Comparison of ENCODE assay signal across 20 cellular contexts in the genomic region with DNA sequence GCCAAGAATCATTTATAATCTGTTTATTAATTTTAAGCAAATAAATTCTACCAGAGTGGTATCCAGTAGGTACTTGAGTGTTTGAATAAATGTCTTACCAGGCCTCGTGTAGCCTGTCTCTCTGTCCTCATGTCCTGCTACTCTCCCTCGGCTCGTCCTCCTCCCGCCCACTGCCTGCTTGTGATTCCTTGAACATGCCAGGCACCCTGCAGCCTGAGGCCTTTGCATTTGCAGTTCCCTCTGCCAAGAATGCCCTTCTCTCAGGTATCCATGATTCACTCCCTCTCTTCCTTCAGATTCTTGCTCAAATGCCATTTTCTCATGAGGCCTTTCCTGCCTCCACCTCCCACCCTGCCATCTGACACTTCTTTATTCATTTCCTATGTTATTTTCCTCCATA.
"Had no signal": no experiment of that assay in that cellular context is flagged by ENCODE, and none has a peak within 500 bp of the region (broad histone marks: within the 10 kb centered on the region; RNA-seq: fewer than 3 reads in every experiment).

No MANE protein-coding gene starts in this region.

- H3K27ac Mint-ChIP-seq: activated CD8-positive, alpha-beta T cell treated with anti-CD3 and anti-CD28 coated beads, Interleukin-2, amount 10 ng/mL, durations not matched to agents 7 days and 5 days; activated naive CD4-positive, alpha-beta T cell treated with anti-CD3 and anti-CD28 coated beads, Interleukin-2, amount 50 U/mL, for 24 hours; T-helper 1 cell treated with Interleukin-12 subunit alpha and Interleukin-12 subunit beta and Interleukin-4 antibody, amounts not matched to agents 30 μg/mL and 1 μg/mL, for 36 hours had no signal

- H3K4me2 ChIP-seq: KMS-11 had no signal

- H3K9ac ChIP-seq: KMS-11 had no signal

- FAIRE-seq: RCC 7860 had no signal

- H3K27me3 Mint-ChIP-seq: activated naive CD4-positive, alpha-beta T cell treated with anti-CD3 and anti-CD28 coated beads, Interleukin-2, amount 50 U/mL, for 24 hours; central memory CD8-positive, alpha-beta T cell had no signal

- DNase-seq: activated CD4-positive, alpha-beta T cell treated with anti-CD3 and anti-CD28 coated beads for 48 hours; activated CD4-positive, alpha-beta T cell treated with anti-CD3 and anti-CD28 coated beads, Interleukin-2, amount 50 U/mL, for 4 hours; activated CD4-positive, CD25-positive, alpha-beta regulatory T cell treated with anti-CD3 and anti-CD28 coated beads, Interleukin-2, amount 50 U/mL, for 72 hours; activated CD8-positive, alpha-beta memory T cell treated with anti-CD3 and anti-CD28 coated beads, Interleukin-2, amount 50 U/mL, for 48 hours; activated CD8-positive, alpha-beta T cell treated with anti-CD3 and anti-CD28 coated beads, Interleukin-2, amount 10 ng/mL, durations not matched to agents 7 days and 5 days; activated naive CD4-positive, alpha-beta T cell; activated T-cell treated with anti-CD3 and anti-CD28 coated beads, Interleukin-2, amount 50 U/mL, for 1 hour; aorta; NCI-H1105 treated with DMSO at 0.1 percent for 48 hours; NCI-H1436 treated with DMSO at 0.1 percent for 48 hours; NCI-H187; NCI-H2081; NCI-H446; NCI-H524; SHP77 treated with DMSO at 0.1 percent for 48 hours had no signal

- H3K36me3 Mint-ChIP-seq: activated naive CD4-positive, alpha-beta T cell treated with anti-CD3 and anti-CD28 coated beads, Interleukin-2, amount 50 U/mL, for 24 hours had no signal

- H3K9me3 Mint-ChIP-seq: activated naive CD4-positive, alpha-beta T cell treated with anti-CD3 and anti-CD28 coated beads, Interleukin-2, amount 50 U/mL, for 24 hours; central memory CD8-positive, alpha-beta T cell; T-helper 1 cell treated with Interleukin-12 subunit alpha and Interleukin-12 subunit beta and Interleukin-4 antibody, amounts not matched to agents 30 μg/mL and 1 μg/mL, for 36 hours had no signal

- H3K4me3 Mint-ChIP-seq: activated CD8-positive, alpha-beta T cell treated with anti-CD3 and anti-CD28 coated beads, Interleukin-2, amount 10 ng/mL, durations not matched to agents 7 days and 5 days; activated naive CD4-positive, alpha-beta T cell treated with anti-CD3 and anti-CD28 coated beads, Interleukin-2, amount 50 U/mL, for 24 hours; central memory CD8-positive, alpha-beta T cell; T-helper 1 cell treated with Interleukin-12 subunit alpha and Interleukin-12 subunit beta and Interleukin-4 antibody, amounts not matched to agents 30 μg/mL and 1 μg/mL, for 36 hours had no signal

- ATAC-seq: activated CD8-positive, alpha-beta T cell treated with anti-CD3 and anti-CD28 coated beads, Interleukin-2, amount 10 ng/mL, durations not matched to agents 7 days and 5 days had no signal

- H3K4me1 Mint-ChIP-seq: activated naive CD4-positive, alpha-beta T cell treated with anti-CD3 and anti-CD28 coated beads, Interleukin-2, amount 50 U/mL, for 24 hours; central memory CD8-positive, alpha-beta T cell had no signal

- H3K27ac ChIP-seq: KMS-11 had no signal
